26 cellular contexts compared by ENCODE assay signal in genomic region chr6:139653136-139653535, GRCh38.
"Had no signal": no experiment of that assay in that cellular context is flagged by ENCODE, and none has a peak within 500 bp of the region (broad histone marks: within the 10 kb centered on the region; RNA-seq: fewer than 3 reads in every experiment).

No MANE protein-coding gene starts in this region.

- ATAC-seq: activated CD8-positive, alpha-beta T cell treated with anti-CD3 and anti-CD28 coated beads for 36 hours; body of pancreas had no signal

- H3K9me3 ChIP-seq: ascending aorta, body of pancreas, MG63, Peyer's patch, SJCRH30, SK-N-SH had no signal

- H3K4me3 ChIP-seq: ascending aorta, body of pancreas, MG63, Peyer's patch, SJCRH30 had no signal

- DNase-seq: activated CD4-positive, alpha-beta T cell treated with anti-CD3 and anti-CD28 coated beads for 4 hours; activated CD8-positive, alpha-beta memory T cell treated with anti-CD3 and anti-CD28 coated beads, Interleukin-2, amount 50 U/mL, for 48 hours; activated CD8-positive, alpha-beta T cell treated with anti-CD3 and anti-CD28 coated beads for 36 hours; activated naive CD4-positive, alpha-beta T cell treated with anti-CD3 and anti-CD28 coated beads, Interleukin-2, amount 50 U/mL, for 16 hours; activated T-cell treated with anti-CD3 and anti-CD28 coated beads, Interleukin-2, amount 50 U/mL, for 1 hour; amniotic stem cell; body of pancreas; MG63; MV-4-11; NCI-H1092 treated with DMSO at 0.1 percent for 48 hours; NCI-H1417 treated with DMSO at 0.1 percent for 48 hours; NCI-H1694; NCI-H2029; NCI-H2107; NCI-H2171 treated with DMSO at 0.1 percent for 48 hours; NCI-H345; NCI-H510A; NCI-H526 treated with DMSO at 0.1 percent for 48 hours; Peyer's patch; Right ventricle myocardium superior; SJCRH30; SK-N-SH; T-helper 1 cell; WERI-Rb-1 had no signal

- H3K9me3 Mint-ChIP-seq: activated CD8-positive, alpha-beta T cell treated with anti-CD3 and anti-CD28 coated beads for 36 hours had no signal

- H3K9ac ChIP-seq: SK-N-SH had no signal

- H3K4me1 ChIP-seq: ascending aorta, Peyer's patch had no signal

- H3K27me3 ChIP-seq: ascending aorta, body of pancreas, MG63, Peyer's patch, SJCRH30 had no signal

- H3K4me3 Mint-ChIP-seq: activated CD8-positive, alpha-beta T cell treated with anti-CD3 and anti-CD28 coated beads for 36 hours had no signal

- H3K27ac Mint-ChIP-seq: activated CD8-positive, alpha-beta T cell treated with anti-CD3 and anti-CD28 coated beads for 36 hours had no signal

- H3K9me2 ChIP-seq: SK-N-SH had no signal

- H3K36me3 ChIP-seq: ascending aorta, MG63, Peyer's patch, SJCRH30, WERI-Rb-1 had no signal

- H3K4me2 ChIP-seq: SK-N-SH had no signal

- H3K27ac ChIP-seq: ascending aorta, body of pancreas, Peyer's patch, RWPE1, SJCRH30, WERI-Rb-1 had no signal
